Comparison of ENCODE assay signal across 34 cellular contexts in the genomic region with DNA sequence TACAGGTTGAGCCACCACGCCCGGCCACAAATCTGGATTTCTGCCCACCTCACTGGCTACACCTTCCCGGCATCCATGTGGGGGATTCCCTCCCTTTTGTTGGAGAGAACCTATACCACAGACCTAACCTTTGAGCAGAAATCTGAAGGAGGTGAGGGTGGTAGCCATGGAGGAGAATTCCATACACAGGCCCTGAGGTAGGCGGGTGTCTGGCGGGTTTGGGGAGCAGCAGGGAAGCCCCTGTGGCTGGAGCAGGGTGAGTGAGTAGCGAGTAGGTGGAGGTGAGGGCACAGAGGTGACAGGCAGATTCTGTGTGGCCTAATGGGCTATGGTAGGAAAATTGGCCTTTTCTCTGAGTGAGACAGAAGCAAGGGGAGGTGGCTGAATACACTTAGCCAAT. TPM values are rescaled to one million over a fixed set of nuclear protein-coding genes. Genes with fewer than 3 reads are reported as not detected.
"Had no signal": no experiment of that assay in that cellular context is flagged by ENCODE, and none has a peak within 500 bp of the region (broad histone marks: within the 10 kb centered on the region; RNA-seq: fewer than 3 reads in every experiment).

No MANE protein-coding gene starts in this region.

- H3K79me2 ChIP-seq: parathyroid adenoma had no signal

- ATAC-seq: left ventricle myocardium superior, psoas muscle, T-cell had no signal

- DNase-seq: activated CD4-positive, alpha-beta T cell treated with anti-CD3 and anti-CD28 coated beads for 48 hours; activated CD8-positive, alpha-beta memory T cell treated with anti-CD3 and anti-CD28 coated beads for 24 hours; activated CD8-positive, alpha-beta memory T cell treated with anti-CD3 and anti-CD28 coated beads, Interleukin-2, amount 50 U/mL, for 48 hours; activated effector memory CD4-positive, alpha-beta T cell treated with Interleukin-2 at 50 U/mL for 16 hours; activated naive CD4-positive, alpha-beta T cell treated with Interleukin-2 at 50 U/mL for 16 hours; activated T-cell treated with anti-CD3 and anti-CD28 coated beads, Interleukin-2, amount 50 U/mL, for 48 hours; anterior cingulate cortex; dermis blood vessel endothelial cell; effector CD8-positive, alpha-beta T cell; esophagus squamous epithelium; foreskin melanocyte; left ventricle myocardium superior; naive B cell; nucleus accumbens; psoas muscle; stimulated activated CD4-positive, alpha-beta T cell treated with anti-CD3 and anti-CD28 coated beads, Interleukin-1b, Interleukin-23, amount 100 ng/mL, for 48 hours; stimulated activated CD4-positive, alpha-beta T cell treated with anti-CD3 and anti-CD28 coated beads, Interleukin-4, amount 100 ng/mL, for 4 hours; stimulated activated CD8-positive, alpha-beta memory T cell treated with anti-CD3 and anti-CD28 coated beads, Interleukin-4, amount 100 ng/mL, for 48 hours; stimulated activated naive CD4-positive, alpha-beta T cell; T-cell; testis; transverse colon had no signal

- H3K27me3 ChIP-seq: esophagus squamous epithelium, testis, transverse colon had no signal

- H3K27ac ChIP-seq: epithelial cell of prostate, esophagus squamous epithelium, parathyroid adenoma, psoas muscle, testis, transverse colon had no signal

- H3K4me1 Mint-ChIP-seq: mesothelial cell of epicardium had no signal

- H3K9ac ChIP-seq: parathyroid adenoma had no signal

- H3K27me3 Mint-ChIP-seq: activated naive CD8-positive, alpha-beta T cell; central memory CD8-positive, alpha-beta T cell; naive B cell; T-cell had no signal

- H3K9me3 ChIP-seq: esophagus squamous epithelium, psoas muscle, testis, transverse colon had no signal

- H3K4me1 ChIP-seq: parathyroid adenoma, testis had no signal

- H3K9me3 Mint-ChIP-seq: central memory CD8-positive, alpha-beta T cell; mesothelial cell of epicardium; naive B cell; T-cell; T-helper 2 cell treated with Interferon-gamma antibody and Interleukin-4, amounts not matched to agents 5 μg/mL and 100 μg/mL, for 36 hours had no signal

- FAIRE-seq: bronchial epithelial cell, colon, endometrium, islet of Langerhans had no signal

- H3K4me3 ChIP-seq: esophagus squamous epithelium, psoas muscle, smooth muscle cell, testis, transverse colon had no signal

- H3K4me3 Mint-ChIP-seq: activated naive CD8-positive, alpha-beta T cell; central memory CD8-positive, alpha-beta T cell; mesothelial cell of epicardium; naive B cell; T-cell; T-helper 2 cell treated with Interferon-gamma antibody and Interleukin-4, amounts not matched to agents 5 μg/mL and 100 μg/mL, for 36 hours had no signal

- H3K27ac Mint-ChIP-seq: activated naive CD8-positive, alpha-beta T cell; mesothelial cell of epicardium; T-cell; T-helper 2 cell treated with Interferon-gamma antibody and Interleukin-4, amounts not matched to agents 5 μg/mL and 100 μg/mL, for 36 hours had no signal

- H3K4me2 ChIP-seq: smooth muscle cell had no signal

RNA-seq across cellular contexts. Expression of a gene that starts 11.8 kb away (rescaled TPM):
- total RNA-seq: bronchial epithelial cell, dermis blood vessel endothelial cell, lung microvascular endothelial cell had no signal
